11 cellular contexts compared by ENCODE assay signal in genomic region chr6:156102129-156102528, GRCh38.
A peak's percentile ranks its signal among the peaks of the same experiment; 100 is the strongest.
DNase-seq lines count a peak whose midpoint lies in the region; ATAC-seq, FAIRE-seq and TF ChIP-seq lines count a peak whose summit lies in the region.
"Had no signal": no experiment of that assay in that cellular context is flagged by ENCODE, and none has a peak within 500 bp of the region (broad histone marks: within the 10 kb centered on the region; RNA-seq: fewer than 3 reads in every experiment).

No MANE protein-coding gene starts in this region.

- no TSS peak for BruUV-seq in Calu3 (replicated peaks; lab: Mats Ljungman, UMichigan)

- H3K4me1 ChIP-seq in naive thymus-derived CD4-positive, alpha-beta T cell (ENCODE audit: control insufficient read depth in 2 of 2, insufficient read depth in 2 of 2, low read length in 2 of 2), result no peaks in the 10 kb centered on the region

- no peak overlapping the region for H3K4me3 Mint-ChIP-seq in Calu3 (ENCODE audit: low read depth, unreplicated experiment)
- no peak overlapping the region for H3K4me3 Mint-ChIP-seq in naive thymus-derived CD4-positive, alpha-beta T cell
- H3K4me3 Mint-ChIP-seq: activated CD8-positive, alpha-beta memory T cell treated with anti-CD3 and anti-CD28 coated beads, Interleukin-2, amount 10 ng/mL, durations not matched to agents 7 days and 5 days had no signal

- H3K36me3 Mint-ChIP-seq in Calu3 (ENCODE audit: insufficient read depth, unreplicated experiment), result no peaks in the 10 kb centered on the region
- H3K36me3 Mint-ChIP-seq in naive thymus-derived CD4-positive, alpha-beta T cell, result peaks cover 0 to 58% (median 6%) of the 10 kb centered on the region in 5 donors
- H3K36me3 Mint-ChIP-seq: activated CD8-positive, alpha-beta memory T cell treated with anti-CD3 and anti-CD28 coated beads, Interleukin-2, amount 10 ng/mL, durations not matched to agents 7 days and 5 days had no signal

- H3K27me3 Mint-ChIP-seq in Calu3 (ENCODE audit: unreplicated experiment), result no peaks in the 10 kb centered on the region
- H3K27me3 Mint-ChIP-seq in naive thymus-derived CD4-positive, alpha-beta T cell, result no peaks in the 10 kb centered on the region
- H3K27me3 Mint-ChIP-seq: activated CD8-positive, alpha-beta memory T cell treated with anti-CD3 and anti-CD28 coated beads, Interleukin-2, amount 10 ng/mL, durations not matched to agents 7 days and 5 days had no signal

- POLR2A ChIA-PET in HEK293T (lab: Yijun Ruan, JAX), result no interaction called here
- POLR2A ChIA-PET in naive thymus-derived CD4-positive, alpha-beta T cell (lab: Charles Lee), result no interaction called here

- intact Hi-C loops in Calu3 (cut with micrococcal nuclease; ENCODE audit: unreplicated experiment), result no loop called here
- intact Hi-C loops in naive thymus-derived CD4-positive, alpha-beta T cell (cut with micrococcal nuclease), result no loop called here

- no peak overlapping the region for H3K4me3 ChIP-seq in naive thymus-derived CD4-positive, alpha-beta T cell (ENCODE audit: low read length)
- H3K4me3 ChIP-seq: ovary had no signal

- H3K9me3 Mint-ChIP-seq in Calu3 (ENCODE audit: low read depth, unreplicated experiment), result peaks cover 2% of the 10 kb centered on the region
- H3K9me3 Mint-ChIP-seq in naive thymus-derived CD4-positive, alpha-beta T cell, result peaks cover 0 to 9% (median 0%) of the 10 kb centered on the region in 11 donors

- no peaks in the 10 kb centered on the region for H3K36me3 ChIP-seq in naive thymus-derived CD4-positive, alpha-beta T cell (ENCODE audit: control insufficient read depth in 2 of 3, insufficient read depth in 3 of 3, low read length in 3 of 3)
- H3K36me3 ChIP-seq: ovary had no signal

- no peaks in the 10 kb centered on the region for H3K9me3 ChIP-seq in naive thymus-derived CD4-positive, alpha-beta T cell (ENCODE audit: control insufficient read depth in 2 of 3, low read length in 3 of 3)
- H3K9me3 ChIP-seq: ovary had no signal

- no peak for TF ChIP-seq CTCF in Calu3 (IDR thresholded peaks at IDR 0.05; ENCODE audit: unreplicated experiment)

- ATAC-seq in GM21515 (IDR thresholded peaks at IDR 0.05; ENCODE audit: unreplicated experiment), result no peak
- ATAC-seq in naive thymus-derived CD4-positive, alpha-beta T cell, result no peak
- ATAC-seq: activated CD8-positive, alpha-beta memory T cell treated with anti-CD3 and anti-CD28 coated beads, Interleukin-2, amount 10 ng/mL, durations not matched to agents 7 days and 5 days had no signal

- no peak for TF ChIP-seq POLR2A in GM12892 (IDR thresholded peaks at IDR 0.05; ENCODE audit: low read depth, low read length)

- CTCF ChIA-PET in Calu3 (lab: Charles Lee) (no interaction called here), HEK293T (lab: Yijun Ruan, JAX) (no interaction called here)
- CTCF ChIA-PET in naive thymus-derived CD4-positive, alpha-beta T cell (lab: Charles Lee), result no interaction called here

- H3K27me3 ChIP-seq in naive thymus-derived CD4-positive, alpha-beta T cell (ENCODE audit: control insufficient read depth in 2 of 2, insufficient read depth in 2 of 2, low read length in 2 of 2), result no peaks in the 10 kb centered on the region
- H3K27me3 ChIP-seq: ovary had no signal

- DNase-seq in Calu3, result peak; percentile 10
- peak; percentile 44 for DNase-seq in HEK293T (ENCODE audit: extremely low spot score)
- peak; percentile 11 for DNase-seq in SW480 (ENCODE audit: low spot score)
- peak; percentile 3 for DNase-seq in iris pigment epithelial cell (ENCODE audit: low read depth)
- DNase-seq in naive thymus-derived CD4-positive, alpha-beta T cell, result no peak
- DNase-seq in NCI-H526 treated with DMSO at 0.1 percent for 48 hours (lab: John Stamatoyannopoulos, UW), result no peak
- DNase-seq in GM12892 (ENCODE audit: insufficient read length), result no peak
- DNase-seq: activated CD8-positive, alpha-beta memory T cell treated with anti-CD3 and anti-CD28 coated beads, Interleukin-2, amount 10 ng/mL, durations not matched to agents 7 days and 5 days; COR-L47; ovary had no signal

- no peaks in the 10 kb centered on the region for H3K4me1 Mint-ChIP-seq in Calu3 (ENCODE audit: low read depth, unreplicated experiment)
- H3K4me1 Mint-ChIP-seq in naive thymus-derived CD4-positive, alpha-beta T cell, result peaks cover 0 to 1% (median 0%) of the 10 kb centered on the region in 7 donors
- H3K4me1 Mint-ChIP-seq: activated CD8-positive, alpha-beta memory T cell treated with anti-CD3 and anti-CD28 coated beads, Interleukin-2, amount 10 ng/mL, durations not matched to agents 7 days and 5 days had no signal

- FAIRE-seq in GM12892 (lab: Jason Lieb, UNC), result no peak

- H3K27ac Mint-ChIP-seq in Calu3 (ENCODE audit: unreplicated experiment), result no peak overlapping the region
- H3K27ac Mint-ChIP-seq in naive thymus-derived CD4-positive, alpha-beta T cell, result no peak overlapping the region
- H3K27ac Mint-ChIP-seq: activated CD8-positive, alpha-beta memory T cell treated with anti-CD3 and anti-CD28 coated beads, Interleukin-2, amount 10 ng/mL, durations not matched to agents 7 days and 5 days had no signal

- no peak overlapping the region for H3K27ac ChIP-seq in naive thymus-derived CD4-positive, alpha-beta T cell (ENCODE audit: low read depth, low read length)
- H3K27ac ChIP-seq: ovary had no signal

TF ChIP-seq in HEK293T, 16 proteins besides CTCF, POLR2A, EP300 and RAD21:
- TF ChIP-seq FOXM1 (IDR thresholded peaks at IDR 0.05; ENCODE audit: borderline replicate concordance), result no peak
- TF ChIP-seq PKNOX1 (IDR thresholded peaks at IDR 0.05), result no peak
- TF ChIP-seq CTBP1 (IDR thresholded peaks at IDR 0.05; ENCODE audit: borderline replicate concordance), result no peak
- no peak for TF ChIP-seq ELF4 (IDR thresholded peaks at IDR 0.05)
- no peak for TF ChIP-seq SUZ12 (IDR thresholded peaks at IDR 0.05)
- TF ChIP-seq ARNT (IDR thresholded peaks at IDR 0.05), result no peak
- TF ChIP-seq HDGF (IDR thresholded peaks at IDR 0.05; ENCODE audit: borderline replicate concordance), result no peak
- TF ChIP-seq SP1 (IDR thresholded peaks at IDR 0.05), result no peak
- no peak for TF ChIP-seq L3MBTL2 (conservative IDR thresholded peaks at IDR 0.05)

Comparison
In these comparisons a context has a peak if more than half of its experiments do, and no peak if none do; other contexts are left out.
1. DNase-seq: peak in Calu3 (single experiment), HEK293T (single experiment), SW480 (single experiment) and iris pigment epithelial cell (single experiment); none in naive thymus-derived CD4-positive, alpha-beta T cell (0 of 9), NCI-H526 treated with DMSO at 0.1 percent for 48 hours (single experiment) and GM12892 (single experiment).